8 cellular contexts compared by ENCODE assay signal in genomic region chr3:150787741-150788370, GRCh38. TPM values are rescaled to one million over a fixed set of nuclear protein-coding genes. Genes with fewer than 3 reads are reported as not detected.
A peak's percentile ranks its signal among the peaks of the same experiment; 100 is the strongest.
DNase-seq lines count a peak whose midpoint lies in the region; ATAC-seq and TF ChIP-seq lines count a peak whose summit lies in the region.

No MANE protein-coding gene starts in this region.

- no peaks in the 10 kb centered on the region for H3K36me3 ChIP-seq in GM23248 (ENCODE audit: low read depth)
- no peaks in the 10 kb centered on the region for H3K36me3 ChIP-seq in SK-N-SH (replicated peaks in 1 of 2; ENCODE audit: control insufficient read depth in 1 of 2, insufficient read depth in 2 of 2, low read length in 1 of 2)
- H3K36me3 ChIP-seq in upper lobe of left lung, result no peaks in the 10 kb centered on the region

- TF ChIP-seq POLR2A in upper lobe of left lung (IDR thresholded peaks at IDR 0.05), result no peak

- peak; percentile 77 to 92 for ATAC-seq in upper lobe of left lung (ENCODE audit: low FRiP score in 2 of 2)

- H4K20me1 ChIP-seq in GM23248 (ENCODE audit: insufficient read depth) (no peaks in the 10 kb centered on the region), SK-N-SH (ENCODE audit: insufficient read depth) (no peaks in the 10 kb centered on the region)

- TF ChIP-seq CTCF in SK-N-SH (IDR thresholded peaks at IDR 0.05) (peak; percentile 95), upper lobe of left lung (IDR thresholded peaks at IDR 0.05) (peak; percentile 80 to 89 (median 84))

- H2AFZ ChIP-seq in GM23248, result peak overlapping the region; percentile 46
- H2AFZ ChIP-seq in SK-N-SH (ENCODE audit: low read depth), result no peak overlapping the region

- H3F3A ChIP-seq in GM23248 (ENCODE audit: insufficient read depth) (no peaks in the 10 kb centered on the region), SK-N-SH (replicated peaks; ENCODE audit: insufficient read depth) (peaks cover 3% of the 10 kb centered on the region)

- WGBS in GM23248 (ENCODE audit: low coverage in 1 of 2, low lambda C conversion rate in 2 of 2, missing lambda C conversion rate in 2 of 2), 2 experiments, result 4% methylated on average over 10 of the region's 10 CpGs
- WGBS in SK-N-SH (ENCODE audit: low lambda C conversion rate), result 0% methylated on average over 10 of the region's 10 CpGs
- 1 to 3% methylated on average over 10 of the region's 10 CpGs for WGBS in upper lobe of left lung, 2 donors

- DNase-seq in Daoy (ENCODE audit: low read depth) (peak; percentile 81), GM23248 (peak; percentile 86), M059J (ENCODE audit: low read depth) (peak; percentile 69), SK-N-SH (peak; percentile 74), glomerular endothelial cell (ENCODE audit: extremely low read depth, low read depth, low spot score) (peak; percentile 14), posterior cingulate gyrus (peak; percentile 74 to 97 (median 88)), upper lobe of left lung (peak; percentile 85 to 87)
- peak; percentile 85 for DNase-seq in activated naive CD4-positive, alpha-beta T cell treated with Interleukin-2 at 50 U/mL for 16 hours

- no peaks in the 10 kb centered on the region for H3K79me2 ChIP-seq in GM23248 (ENCODE audit: insufficient read depth)
- H3K79me2 ChIP-seq in SK-N-SH (ENCODE audit: insufficient read depth), result no peaks in the 10 kb centered on the region

- H3K27ac ChIP-seq in GM23248 (no peak overlapping the region), SK-N-SH (ENCODE audit: low read depth in 2 of 2, low read length in 1 of 2) (no peak overlapping the region), upper lobe of left lung (no peak overlapping the region)

- H3K4me2 ChIP-seq in GM23248 (ENCODE audit: unreplicated experiment), result peak overlapping the region; percentile 68
- peak overlapping the region; percentile 41; the same call in 1 of the 2 replicates for H3K4me2 ChIP-seq in SK-N-SH

- H3K4me1 ChIP-seq in GM23248 (ENCODE audit: insufficient read depth) (peaks cover 14% of the 10 kb centered on the region; the same call in 1 of the 2 replicates), SK-N-SH (ENCODE audit: control insufficient read depth in 1 of 2, insufficient read depth in 2 of 2, low read depth in 1 of 2, low read length in 1 of 2) (no peaks in the 10 kb centered on the region; a peak in 1 of 4 replicates), upper lobe of left lung (peaks cover 0 to 4% (median 0%) of the 10 kb centered on the region in 4 donors)

- H3K9me2 ChIP-seq in GM23248 (ENCODE audit: insufficient read depth), result no peaks in the 10 kb centered on the region
- no peaks in the 10 kb centered on the region for H3K9me2 ChIP-seq in SK-N-SH

- CTCF ChIA-PET in SK-N-SH (lab: Yijun Ruan, JAX), result interaction anchor here (0.6 to 2.8 kb wide), 57 partner anchors 9 to 918 kb away, joined by 3 to 72 read pairs (median 4); partner anchors contain the start of genes ERICH6, MED12L and SIAH2

- intact Hi-C loops in posterior cingulate gyrus (cut with DNase I), result loop anchor here (1.0 to 10.0 kb wide), 3 partner anchors 77 to 359 kb away; partner anchors contain the start of gene MED12L

- no peak for TF ChIP-seq EP300 in SK-N-SH (IDR thresholded peaks at IDR 0.05; ENCODE audit: borderline replicate concordance in 1 of 2, low read depth in 1 of 2, low read length in 1 of 2)
- TF ChIP-seq EP300 in upper lobe of left lung (IDR thresholded peaks at IDR 0.05), result no peak

- H3K27me3 ChIP-seq in GM23248 (replicated peaks; ENCODE audit: insufficient read depth) (no peaks in the 10 kb centered on the region), SK-N-SH (ENCODE audit: insufficient read depth) (no peaks in the 10 kb centered on the region; the same call in 1 of the 2 replicates), upper lobe of left lung (no peaks in the 10 kb centered on the region)

- H3K9ac ChIP-seq in GM23248 (no peak overlapping the region), SK-N-SH (no peak overlapping the region)

- POLR2A ChIA-PET in SK-N-SH (lab: Yijun Ruan, JAX), result interaction anchor here (1.0 kb wide), 1 partner anchor 26 kb away, joined by 3 read pairs; no protein-coding TSS in a partner anchor

- H3K4me3 ChIP-seq in GM23248 (no peak overlapping the region), SK-N-SH (ENCODE audit: low read depth in 2 of 2, low read length in 1 of 2) (peak overlapping the region in 1 of 2 experiments; percentile 51; a peak in 1 of 4 replicates), upper lobe of left lung (no peak overlapping the region)

- in situ Hi-C loops in GM23248 (cut with MboI), result no loop called here

- H3K9me3 ChIP-seq in GM23248 (ENCODE audit: low read depth) (no peaks in the 10 kb centered on the region), SK-N-SH (no peaks in the 10 kb centered on the region), upper lobe of left lung (no peaks in the 10 kb centered on the region)

- TF ChIP-seq RAD21 in SK-N-SH (IDR thresholded peaks at IDR 0.05; ENCODE audit: low read length), result peak; percentile 84

TF ChIP-seq in SK-N-SH, 30 proteins besides CTCF, POLR2A, EP300 and RAD21:
- TF ChIP-seq IRF3 (IDR thresholded peaks at IDR 0.05; ENCODE audit: low read depth, low read length) (no peak), MAX (IDR thresholded peaks at IDR 0.05; ENCODE audit: low read depth) (0 out of 2 replicates have a peak, but pooled peaks have one; percentile 20), FOXM1 (IDR thresholded peaks at IDR 0.05; ENCODE audit: low read depth) (no peak), MXI1 (IDR thresholded peaks at IDR 0.05; ENCODE audit: low read depth, low read length) (0 out of 2 replicates have a peak, but pooled peaks have one; percentile 35), GATA2 (CRISPR knock-in tag; IDR thresholded peaks at IDR 0.05) (peak; percentile 52; the same call in 1 of the 2 replicates), ZBTB33 (IDR thresholded peaks at IDR 0.05; ENCODE audit: borderline replicate concordance, low read depth) (no peak), NFIC (IDR thresholded peaks at IDR 0.05; ENCODE audit: borderline replicate concordance) (no peak), SMC3 (IDR thresholded peaks at IDR 0.05; ENCODE audit: low read depth, low read length) (peak; percentile 77)

RNA-seq across cellular contexts. Expression of gene SIAH2, which starts 24.9 kb away (rescaled TPM):
- total RNA-seq in Daoy (2014; rRNA removed; shearing (Covaris generic)), result 30.5 and 38.3 TPM in 2 replicates
- 37.4 and 84.7 TPM in 2 replicates for total RNA-seq in GM23248 (2014; rRNA removed; shearing (Covaris generic))
- polyA plus RNA-seq in GM23248 (2016; fragmentation: Nextera tagmentation; extraction: Ambion mirVana) (27.2 and 29.3 TPM in 2 replicates), SK-N-SH (2012; rRNA removed) (13.5 and 18.4 TPM in 2 replicates)
- 36.5 and 58.7 TPM in 2 replicates for total RNA-seq in M059J (2014; rRNA removed; shearing (Covaris generic))
- 10.8 and 11.7 TPM in 2 replicates for polyA plus RNA-seq in SK-N-SH (2012; cell fraction: cytosol; rRNA removed)
- polyA plus RNA-seq in SK-N-SH (2012; cell fraction: nucleus; rRNA removed), result 18.8 and 34.3 TPM in 2 replicates
- total RNA-seq in glomerular endothelial cell (23.7 and 34.0 TPM in 2 replicates), upper lobe of left lung (10 to 100 TPM; 17.6 to 45.0 (median 31.7) TPM)

Comparison
In these comparisons a context has a peak if more than half of its experiments do, and no peak if none do; other contexts are left out.
1. DNase-seq: peak in every context shown above with its lines; median percentile 88 in posterior cingulate gyrus; 86 in GM23248; 86 in upper lobe of left lung; 85 in activated naive CD4-positive, alpha-beta T cell treated with Interleukin-2 at 50 U/mL for 16 hours; 81 in Daoy; 74 in SK-N-SH; 69 in M059J; 14 in glomerular endothelial cell.